Comparison of ENCODE assay signal across 8 cellular contexts in genomic region chr2:201151127-201152074, GRCh38. TPM values are rescaled to one million over a fixed set of nuclear protein-coding genes. Genes with fewer than 3 reads are reported as not detected.
DNase-seq lines count a peak whose midpoint lies in the region; ATAC-seq and TF ChIP-seq lines count a peak whose summit lies in the region.

No MANE protein-coding gene starts in this region.

- peak overlapping the region; percentile 70 to 83 (median 76) for H3K27ac ChIP-seq in esophagus squamous epithelium
- peak overlapping the region; percentile 54 to 79 (median 74) for H3K27ac ChIP-seq in sigmoid colon

- H3K36me3 ChIP-seq in esophagus squamous epithelium = peaks cover 22 to 90% (median 26%) of the 10 kb centered on the region in 3 donors
- H3K36me3 ChIP-seq in sigmoid colon = peaks cover 10 to 70% (median 40%) of the 10 kb centered on the region in 4 donors

- whole genome bisulfite sequencing in esophagus squamous epithelium, 2 donors = 28 to 39% methylated on average over 9 of the region's 9 CpGs
- WGBS in sigmoid colon, 2 donors = 61 to 66% methylated on average over 9 of the region's 9 CpGs

- H3K4me3 ChIP-seq in esophagus squamous epithelium (no peak overlapping the region), sigmoid colon (no peak overlapping the region)

- H3K9me3 ChIP-seq in esophagus squamous epithelium = no peaks in the 10 kb centered on the region
- H3K9me3 ChIP-seq in sigmoid colon = no peaks in the 10 kb centered on the region

- no peak for TF ChIP-seq CTCF in esophagus squamous epithelium (IDR thresholded peaks at IDR 0.05)
- TF ChIP-seq CTCF in sigmoid colon (IDR thresholded peaks at IDR 0.05) = no peak

- TF ChIP-seq EP300 in sigmoid colon (IDR thresholded peaks at IDR 0.05) = no peak

- peak; percentile 77 for ATAC-seq in GM18867 (IDR thresholded peaks at IDR 0.05; ENCODE audit: unreplicated experiment)
- ATAC-seq in HG03139 (IDR thresholded peaks at IDR 0.05; ENCODE audit: unreplicated experiment) = peak; percentile 54
- ATAC-seq in SK-N-SH treated with all-trans-retinoic acid at 6 μM for 48 hours = peak; percentile 61

- DNase-seq in A172 (ENCODE audit: low spot score) (peak; percentile 94), esophagus squamous epithelium (lab: John Stamatoyannopoulos, UW) (no peak), sigmoid colon (no peak), NCI-H510A (lab: John Stamatoyannopoulos, UW) (no peak), inferior parietal cortex (ENCODE audit: extremely low spot score) (no peak)

- intact Hi-C loops in esophagus squamous epithelium (cut with DNase I) = no loop called here
- intact Hi-C loops in sigmoid colon (cut with DNase I) = no loop called here

- H3K27me3 ChIP-seq in esophagus squamous epithelium = no peaks in the 10 kb centered on the region
- no peaks in the 10 kb centered on the region for H3K27me3 ChIP-seq in sigmoid colon

- peaks cover 0 to 45% (median 31%) of the 10 kb centered on the region in 3 donors for H3K4me1 ChIP-seq in esophagus squamous epithelium
- peaks cover 0 to 47% (median 33%) of the 10 kb centered on the region in 4 donors for H3K4me1 ChIP-seq in sigmoid colon

- TF ChIP-seq POLR2A in esophagus squamous epithelium (IDR thresholded peaks at IDR 0.05) (no peak), sigmoid colon (IDR thresholded peaks at IDR 0.05) (no peak)

TF ChIP-seq in SK-N-SH treated with all-trans-retinoic acid at 6 μM for 48 hours, 23 proteins besides CTCF, POLR2A, EP300 and RAD21:
- peak; percentile 23; the same call in 1 of the 2 replicates for TF ChIP-seq CSDC2 (CRISPR knock-in tag; IDR thresholded peaks at IDR 0.05)
- peak; percentile 93 for TF ChIP-seq ISL1 (CRISPR knock-in tag; IDR thresholded peaks at IDR 0.05)
- 0 out of 2 replicates have a peak, but pooled peaks have one; percentile 37 for TF ChIP-seq ZC3H10 (CRISPR knock-in tag; IDR thresholded peaks at IDR 0.05)
- TF ChIP-seq SNAI2 (CRISPR knock-in tag; IDR thresholded peaks at IDR 0.05) = no peak; the same call in 1 of the 2 replicates
- TF ChIP-seq ARNTL (CRISPR knock-in tag; IDR thresholded peaks at IDR 0.05; ENCODE audit: borderline replicate concordance, low read depth) = no peak
- TF ChIP-seq BACH2 (CRISPR knock-in tag; IDR thresholded peaks at IDR 0.05; ENCODE audit: borderline replicate concordance) = no peak
- TF ChIP-seq CREB5 (CRISPR knock-in tag; IDR thresholded peaks at IDR 0.05; ENCODE audit: low read depth) = peak; percentile 69; the same call in 1 of the 2 replicates
- TF ChIP-seq PATZ1 (CRISPR knock-in tag; IDR thresholded peaks at IDR 0.05; ENCODE audit: borderline replicate concordance) = no peak
- TF ChIP-seq ESRRG (CRISPR knock-in tag; IDR thresholded peaks at IDR 0.05) = no peak
- TF ChIP-seq ZFP3 (CRISPR knock-in tag; IDR thresholded peaks at IDR 0.05) = peak; percentile 30; the same call in 1 of the 2 replicates
- no peak for TF ChIP-seq GLIS3 (CRISPR knock-in tag; IDR thresholded peaks at IDR 0.05)
- 0 out of 2 replicates have a peak, but pooled peaks have one; percentile 22 for TF ChIP-seq TOX (CRISPR knock-in tag; IDR thresholded peaks at IDR 0.05; ENCODE audit: borderline replicate concordance)
- no peak for TF ChIP-seq POU6F1 (CRISPR knock-in tag; IDR thresholded peaks at IDR 0.05; ENCODE audit: borderline replicate concordance, low read depth)

RNA-seq across cellular contexts. Expression of gene CASP10, which starts 31.5 kb away (rescaled TPM):
- 3.2 and 3.9 TPM in 2 replicates for total RNA-seq in A172 (2014; rRNA removed; shearing (Covaris generic))
- total RNA-seq in esophagus squamous epithelium (10 to 100 TPM in 3 of 4 donors, 1 to 10 TPM in 1; 9.0 to 22.0 (median 15.0) TPM), sigmoid colon (10 to 100 TPM in 1 of 4 donors, 1 to 10 TPM in 3; 3.9 to 18.3 (median 5.0) TPM)
- 10 to 100 TPM; 11.4 to 26.9 (median 18.0) TPM for polyA plus RNA-seq in sigmoid colon

RNA-seq across cellular contexts. Expression of gene CFLAR, which starts 35.4 kb away (rescaled TPM):
- 57.2 and 57.8 TPM in 2 replicates for total RNA-seq in A172 (2014; rRNA removed; shearing (Covaris generic))
- 100 to 1,000 TPM in 2 of 4 donors, 10 to 100 TPM in 2; 71.9 to 132 (median 114) TPM for total RNA-seq in esophagus squamous epithelium
- total RNA-seq in sigmoid colon = 100 to 1,000 TPM; 113 to 243 (median 195) TPM
- polyA plus RNA-seq in sigmoid colon = 10 to 100 TPM; 32.4 to 92.6 (median 36.8) TPM
